15 cellular contexts compared by ENCODE assay signal in genomic region chr19:31272707-31273106, GRCh38.
DNase-seq lines count a peak whose midpoint lies in the region; ATAC-seq and TF ChIP-seq lines count a peak whose summit lies in the region.
"Had no signal": no experiment of that assay in that cellular context is flagged by ENCODE, and none has a peak within 500 bp of the region (broad histone marks: within the 10 kb centered on the region; RNA-seq: fewer than 3 reads in every experiment).

No MANE protein-coding gene starts in this region.

- POLR2A ChIA-PET in WTC11 (lab: Charles Lee) = no interaction called here

- no peaks in the 10 kb centered on the region for H3K27me3 Mint-ChIP-seq in WTC11 (ENCODE audit: low read depth)
- H3K27me3 Mint-ChIP-seq: CD4-positive, CD25-positive, alpha-beta regulatory T cell had no signal

- H3K9me3 ChIP-seq in spleen (no peaks in the 10 kb centered on the region), heart right ventricle (no peaks in the 10 kb centered on the region), psoas muscle (no peaks in the 10 kb centered on the region)

- peaks cover 13% of the 10 kb centered on the region for H3K36me3 Mint-ChIP-seq in WTC11
- H3K36me3 Mint-ChIP-seq: CD4-positive, CD25-positive, alpha-beta regulatory T cell had no signal

- TF ChIP-seq POLR2A in spleen (IDR thresholded peaks at IDR 0.05) = no peak

- intact Hi-C loops in spleen (cut with DNase I; ENCODE audit: low total_unique reads) (no loop called here), heart right ventricle (cut with DNase I) (no loop called here), psoas muscle (cut with DNase I) (no loop called here)

- ATAC-seq in WTC11 (no peak), heart right ventricle (no peak), psoas muscle (no peak), GM19455 (IDR thresholded peaks at IDR 0.05; ENCODE audit: unreplicated experiment) (no peak)

- no peak for TF ChIP-seq CTCF in WTC11 (IDR thresholded peaks at IDR 0.05)
- no peak for TF ChIP-seq CTCF in spleen (IDR thresholded peaks at IDR 0.05 in 8 of 11, conservative IDR thresholded peaks at IDR 0.05 in 3 of 11)
- no peak for TF ChIP-seq CTCF in heart right ventricle (IDR thresholded peaks at IDR 0.05)
- no peak for TF ChIP-seq CTCF in psoas muscle (IDR thresholded peaks at IDR 0.05)

- no peaks in the 10 kb centered on the region for H3K27me3 ChIP-seq in spleen (replicated peaks in 1 of 7)
- H3K27me3 ChIP-seq in heart right ventricle = no peaks in the 10 kb centered on the region
- H3K27me3 ChIP-seq in psoas muscle (ENCODE audit: insufficient read depth in 3 of 3, low read length in 2 of 3) = no peaks in the 10 kb centered on the region
- H3K27me3 ChIP-seq: BLaER1 treated with 17β-estradiol and CSF1 and Interleukin-3, amounts not matched to agents 10 nM and 100 nM had no signal

- H3K4me1 ChIP-seq in spleen (no peaks in the 10 kb centered on the region), heart right ventricle (peaks cover 0 to 8% (median 0%) of the 10 kb centered on the region in 9 donors), psoas muscle (no peaks in the 10 kb centered on the region)

- peaks cover 0 to 21% (median 6%) of the 10 kb centered on the region in 6 donors for H3K36me3 ChIP-seq in spleen
- peaks cover 0 to 31% (median 0%) of the 10 kb centered on the region in 9 donors for H3K36me3 ChIP-seq in heart right ventricle
- peaks cover 0 to 3% of the 10 kb centered on the region in 2 donors for H3K36me3 ChIP-seq in psoas muscle (ENCODE audit: insufficient read depth in 1 of 2, low read depth in 1 of 2)

- WGBS in spleen, 5 donors = 90 to 96% (median 92%) methylated on average over 14 of the region's 14 CpGs
- 95 to 97% methylated on average over 14 of the region's 14 CpGs for WGBS in heart right ventricle, 2 donors
- WGBS in psoas muscle, 3 donors = 95 to 98% (median 95%) methylated on average over 14 of the region's 14 CpGs

- peaks cover 14% of the 10 kb centered on the region for H3K4me1 Mint-ChIP-seq in WTC11
- H3K4me1 Mint-ChIP-seq: CD4-positive, CD25-positive, alpha-beta regulatory T cell had no signal

- DNase-seq in activated effector memory CD4-positive, alpha-beta T cell treated with anti-CD3 and anti-CD28 coated beads, Interleukin-2, amount 50 U/mL, for 16 hours = peak; percentile 13
- no peak for DNase-seq in activated effector memory CD4-positive, alpha-beta T cell treated with Interleukin-2 at 50 U/mL for 16 hours
- DNase-seq in WTC11 (ENCODE audit: low spot score) = no peak
- DNase-seq in mesenteric fat pad (ENCODE audit: low spot score) = peak; percentile 11
- DNase-seq in spleen = peak; percentile 21
- DNase-seq in heart right ventricle = no peak
- DNase-seq in psoas muscle = no peak
- DNase-seq: CD4-positive, CD25-positive, alpha-beta regulatory T cell; DMS53; GF-D8; GM23248; H7 had no signal

- CTCF ChIA-PET in WTC11 (lab: Charles Lee) = interaction anchor here (1.3 kb wide), 1 partner anchor 218 kb away, joined by 3 read pairs; no protein-coding TSS in a partner anchor

- no peaks in the 10 kb centered on the region for H3K9me3 Mint-ChIP-seq in WTC11
- H3K9me3 Mint-ChIP-seq: CD4-positive, CD25-positive, alpha-beta regulatory T cell had no signal

- peak overlapping the region; percentile 58; the same call in 1 of the 2 replicates for H3K27ac Mint-ChIP-seq in WTC11
- H3K27ac Mint-ChIP-seq: CD4-positive, CD25-positive, alpha-beta regulatory T cell had no signal

- no peak overlapping the region for H3K4me3 Mint-ChIP-seq in WTC11
- H3K4me3 Mint-ChIP-seq: CD4-positive, CD25-positive, alpha-beta regulatory T cell had no signal

- H3K27ac ChIP-seq in spleen = no peak overlapping the region
- H3K27ac ChIP-seq in heart right ventricle = no peak overlapping the region
- no peak overlapping the region for H3K27ac ChIP-seq in psoas muscle
- H3K27ac ChIP-seq: 22Rv1; BLaER1 treated with 17β-estradiol and CSF1 and Interleukin-3, amounts not matched to agents 10 nM and 100 nM; GM23248 had no signal

- no peak overlapping the region for H3K4me3 ChIP-seq in spleen
- H3K4me3 ChIP-seq in heart right ventricle = no peak overlapping the region
- H3K4me3 ChIP-seq in psoas muscle = no peak overlapping the region
- H3K4me3 ChIP-seq: BLaER1 treated with 17β-estradiol and CSF1 and Interleukin-3, amounts not matched to agents 10 nM and 100 nM; GM23248 had no signal

TF ChIP-seq in WTC11, 78 proteins besides CTCF, POLR2A, EP300 and RAD21 (continues in another document):
- TF ChIP-seq EMX1 (CRISPR knock-in tag; IDR thresholded peaks at IDR 0.05) = no peak
- TF ChIP-seq OVOL2 (CRISPR knock-in tag; IDR thresholded peaks at IDR 0.05; ENCODE audit: borderline replicate concordance) = no peak
- TF ChIP-seq, protein P1, sequence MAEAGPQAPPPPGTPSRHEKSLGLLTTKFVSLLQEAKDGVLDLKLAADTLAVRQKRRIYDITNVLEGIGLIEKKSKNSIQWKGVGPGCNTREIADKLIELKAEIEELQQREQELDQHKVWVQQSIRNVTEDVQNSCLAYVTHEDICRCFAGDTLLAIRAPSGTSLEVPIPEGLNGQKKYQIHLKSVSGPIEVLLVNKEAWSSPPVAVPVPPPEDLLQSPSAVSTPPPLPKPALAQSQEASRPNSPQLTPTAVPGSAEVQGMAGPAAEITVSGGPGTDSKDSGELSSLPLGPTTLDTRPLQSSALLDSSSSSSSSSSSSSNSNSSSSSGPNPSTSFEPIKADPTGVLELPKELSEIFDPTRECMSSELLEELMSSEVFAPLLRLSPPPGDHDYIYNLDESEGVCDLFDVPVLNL (CRISPR knock-in tag; IDR thresholded peaks at IDR 0.05; ENCODE audit: borderline replicate concordance, low read depth) = no peak
- TF ChIP-seq ZBTB21 (CRISPR knock-in tag; IDR thresholded peaks at IDR 0.05; ENCODE audit: borderline replicate concordance) = no peak
- no peak for TF ChIP-seq MLX (CRISPR knock-in tag; IDR thresholded peaks at IDR 0.05)
- TF ChIP-seq ARID4B (CRISPR knock-in tag; IDR thresholded peaks at IDR 0.05; ENCODE audit: borderline replicate concordance) = no peak
- TF ChIP-seq TEAD1 (CRISPR knock-in tag; IDR thresholded peaks at IDR 0.05) = no peak
- TF ChIP-seq, protein P2, sequence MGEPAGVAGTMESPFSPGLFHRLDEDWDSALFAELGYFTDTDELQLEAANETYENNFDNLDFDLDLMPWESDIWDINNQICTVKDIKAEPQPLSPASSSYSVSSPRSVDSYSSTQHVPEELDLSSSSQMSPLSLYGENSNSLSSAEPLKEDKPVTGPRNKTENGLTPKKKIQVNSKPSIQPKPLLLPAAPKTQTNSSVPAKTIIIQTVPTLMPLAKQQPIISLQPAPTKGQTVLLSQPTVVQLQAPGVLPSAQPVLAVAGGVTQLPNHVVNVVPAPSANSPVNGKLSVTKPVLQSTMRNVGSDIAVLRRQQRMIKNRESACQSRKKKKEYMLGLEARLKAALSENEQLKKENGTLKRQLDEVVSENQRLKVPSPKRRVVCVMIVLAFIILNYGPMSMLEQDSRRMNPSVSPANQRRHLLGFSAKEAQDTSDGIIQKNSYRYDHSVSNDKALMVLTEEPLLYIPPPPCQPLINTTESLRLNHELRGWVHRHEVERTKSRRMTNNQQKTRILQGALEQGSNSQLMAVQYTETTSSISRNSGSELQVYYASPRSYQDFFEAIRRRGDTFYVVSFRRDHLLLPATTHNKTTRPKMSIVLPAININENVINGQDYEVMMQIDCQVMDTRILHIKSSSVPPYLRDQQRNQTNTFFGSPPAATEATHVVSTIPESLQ (CRISPR knock-in tag; IDR thresholded peaks at IDR 0.05) = no peak
- no peak for TF ChIP-seq ZNF416 (CRISPR knock-in tag; IDR thresholded peaks at IDR 0.05)

Comparison
In these comparisons a context has a peak if more than half of its experiments do, and no peak if none do; other contexts are left out.
1. DNase-seq: peak in activated effector memory CD4-positive, alpha-beta T cell treated with anti-CD3 and anti-CD28 coated beads, Interleukin-2, amount 50 U/mL, for 16 hours (single experiment), mesenteric fat pad (single experiment) and spleen (single experiment); none in activated effector memory CD4-positive, alpha-beta T cell treated with Interleukin-2 at 50 U/mL for 16 hours (single experiment), WTC11 (single experiment), heart right ventricle (0 of 2) and psoas muscle (0 of 2).